ENCODE assay signal across 1 cellular context in the genomic region with DNA sequence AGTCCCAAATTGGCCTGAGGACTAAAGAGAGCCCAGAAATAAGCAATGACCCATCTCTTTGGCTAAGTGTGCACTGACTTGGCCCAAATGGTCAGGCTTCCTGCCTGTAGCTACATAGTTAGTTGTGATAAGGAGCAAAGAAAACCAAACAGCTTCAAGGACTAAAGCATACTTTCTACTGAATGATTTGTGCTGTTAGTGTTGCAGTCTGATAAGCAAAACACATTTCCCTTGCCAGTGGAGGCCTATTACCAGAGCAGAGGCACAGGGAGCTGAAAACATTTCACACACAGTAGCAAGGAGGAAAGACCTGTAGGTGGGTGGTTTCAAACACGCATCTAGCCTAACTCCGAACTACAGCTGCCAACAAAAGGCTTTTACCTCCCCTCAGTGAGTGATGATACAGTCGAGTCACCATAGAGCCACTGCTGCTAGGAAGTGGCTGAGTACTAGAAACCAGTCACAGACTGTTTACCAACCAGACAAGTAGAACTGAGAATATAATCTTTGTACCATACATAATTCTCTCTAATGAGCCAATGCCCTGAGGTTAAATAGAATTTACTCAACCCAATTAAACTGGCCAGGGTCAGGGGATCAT.
TF ChIP-seq lines count a peak whose summit lies in the region.

No MANE protein-coding gene starts in this region.

TF ChIP-seq in GM23338, 12 proteins besides CTCF, POLR2A, EP300 and RAD21 (continued from another document):
- TF ChIP-seq, protein P1, sequence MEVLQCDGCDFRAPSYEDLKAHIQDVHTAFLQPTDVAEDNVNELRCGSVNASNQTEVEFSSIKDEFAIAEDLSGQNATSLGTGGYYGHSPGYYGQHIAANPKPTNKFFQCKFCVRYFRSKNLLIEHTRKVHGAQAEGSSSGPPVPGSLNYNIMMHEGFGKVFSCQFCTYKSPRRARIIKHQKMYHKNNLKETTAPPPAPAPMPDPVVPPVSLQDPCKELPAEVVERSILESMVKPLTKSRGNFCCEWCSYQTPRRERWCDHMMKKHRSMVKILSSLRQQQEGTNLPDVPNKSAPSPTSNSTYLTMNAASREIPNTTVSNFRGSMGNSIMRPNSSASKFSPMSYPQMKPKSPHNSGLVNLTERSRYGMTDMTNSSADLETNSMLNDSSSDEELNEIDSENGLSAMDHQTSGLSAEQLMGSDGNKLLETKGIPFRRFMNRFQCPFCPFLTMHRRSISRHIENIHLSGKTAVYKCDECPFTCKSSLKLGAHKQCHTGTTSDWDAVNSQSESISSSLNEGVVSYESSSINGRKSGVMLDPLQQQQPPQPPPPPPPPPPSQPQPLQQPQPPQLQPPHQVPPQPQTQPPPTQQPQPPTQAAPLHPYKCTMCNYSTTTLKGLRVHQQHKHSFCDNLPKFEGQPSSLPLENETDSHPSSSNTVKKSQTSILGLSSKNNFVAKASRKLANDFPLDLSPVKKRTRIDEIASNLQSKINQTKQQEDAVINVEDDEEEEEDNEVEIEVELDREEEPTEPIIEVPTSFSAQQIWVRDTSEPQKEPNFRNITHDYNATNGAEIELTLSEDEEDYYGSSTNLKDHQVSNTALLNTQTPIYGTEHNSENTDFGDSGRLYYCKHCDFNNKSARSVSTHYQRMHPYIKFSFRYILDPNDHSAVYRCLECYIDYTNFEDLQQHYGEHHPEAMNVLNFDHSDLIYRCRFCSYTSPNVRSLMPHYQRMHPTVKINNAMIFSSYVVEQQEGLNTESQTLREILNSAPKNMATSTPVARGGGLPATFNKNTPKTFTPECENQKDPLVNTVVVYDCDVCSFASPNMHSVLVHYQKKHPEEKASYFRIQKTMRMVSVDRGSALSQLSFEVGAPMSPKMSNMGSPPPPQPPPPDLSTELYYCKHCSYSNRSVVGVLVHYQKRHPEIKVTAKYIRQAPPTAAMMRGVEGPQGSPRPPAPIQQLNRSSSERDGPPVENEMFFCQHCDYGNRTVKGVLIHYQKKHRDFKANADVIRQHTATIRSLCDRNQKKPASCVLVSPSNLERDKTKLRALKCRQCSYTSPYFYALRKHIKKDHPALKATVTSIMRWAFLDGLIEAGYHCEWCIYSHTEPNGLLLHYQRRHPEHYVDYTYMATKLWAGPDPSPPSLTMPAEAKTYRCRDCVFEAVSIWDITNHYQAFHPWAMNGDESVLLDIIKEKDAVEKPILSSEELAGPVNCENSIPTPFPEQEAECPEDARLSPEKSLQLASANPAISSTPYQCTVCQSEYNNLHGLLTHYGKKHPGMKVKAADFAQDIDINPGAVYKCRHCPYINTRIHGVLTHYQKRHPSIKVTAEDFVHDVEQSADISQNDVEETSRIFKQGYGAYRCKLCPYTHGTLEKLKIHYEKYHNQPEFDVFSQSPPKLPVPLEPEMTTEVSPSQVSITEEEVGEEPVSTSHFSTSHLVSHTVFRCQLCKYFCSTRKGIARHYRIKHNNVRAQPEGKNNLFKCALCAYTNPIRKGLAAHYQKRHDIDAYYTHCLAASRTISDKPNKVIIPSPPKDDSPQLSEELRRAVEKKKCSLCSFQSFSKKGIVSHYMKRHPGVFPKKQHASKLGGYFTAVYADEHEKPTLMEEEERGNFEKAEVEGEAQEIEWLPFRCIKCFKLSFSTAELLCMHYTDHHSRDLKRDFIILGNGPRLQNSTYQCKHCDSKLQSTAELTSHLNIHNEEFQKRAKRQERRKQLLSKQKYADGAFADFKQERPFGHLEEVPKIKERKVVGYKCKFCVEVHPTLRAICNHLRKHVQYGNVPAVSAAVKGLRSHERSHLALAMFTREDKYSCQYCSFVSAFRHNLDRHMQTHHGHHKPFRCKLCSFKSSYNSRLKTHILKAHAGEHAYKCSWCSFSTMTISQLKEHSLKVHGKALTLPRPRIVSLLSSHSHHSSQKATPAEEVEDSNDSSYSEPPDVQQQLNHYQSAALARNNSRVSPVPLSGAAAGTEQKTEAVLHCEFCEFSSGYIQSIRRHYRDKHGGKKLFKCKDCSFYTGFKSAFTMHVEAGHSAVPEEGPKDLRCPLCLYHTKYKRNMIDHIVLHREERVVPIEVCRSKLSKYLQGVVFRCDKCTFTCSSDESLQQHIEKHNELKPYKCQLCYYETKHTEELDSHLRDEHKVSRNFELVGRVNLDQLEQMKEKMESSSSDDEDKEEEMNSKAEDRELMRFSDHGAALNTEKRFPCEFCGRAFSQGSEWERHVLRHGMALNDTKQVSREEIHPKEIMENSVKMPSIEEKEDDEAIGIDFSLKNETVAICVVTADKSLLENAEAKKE (CRISPR knock-in tag; IDR thresholded peaks at IDR 0.05): no peak
